23 cellular contexts compared by ENCODE assay signal in genomic region chr3:18843930-18844329, GRCh38.
DNase-seq lines count a peak whose midpoint lies in the region; ATAC-seq and TF ChIP-seq lines count a peak whose summit lies in the region.
"Had no signal": no experiment of that assay in that cellular context is flagged by ENCODE, and none has a peak within 500 bp of the region (broad histone marks: within the 10 kb centered on the region; RNA-seq: fewer than 3 reads in every experiment).

No MANE protein-coding gene starts in this region.

- CTCF ChIA-PET in activated CD4-positive, alpha-beta T cell treated with anti-CD3 and anti-CD28 coated beads for 36 hours (lab: Charles Lee), result interaction anchor here (1.1 to 2.3 kb wide), 5 partner anchors 12 to 144 kb away, joined by 4 to 10 read pairs (median 5); no protein-coding TSS in a partner anchor

- POLR2A ChIA-PET in activated CD4-positive, alpha-beta T cell treated with anti-CD3 and anti-CD28 coated beads for 36 hours (lab: Charles Lee), result no interaction called here

- no peak overlapping the region for H3K4me3 Mint-ChIP-seq in activated CD4-positive, alpha-beta T cell treated with anti-CD3 and anti-CD28 coated beads for 36 hours
- H3K4me3 Mint-ChIP-seq: HFFc6 had no signal

- H3K27me3 ChIP-seq in OCI-LY3 (ENCODE audit: low read depth, low read length) (no peaks in the 10 kb centered on the region), thymus (ENCODE audit: control insufficient read depth, insufficient read depth) (no peaks in the 10 kb centered on the region)

- H3K79me2 ChIP-seq in OCI-LY3 (ENCODE audit: low read length), result no peaks in the 10 kb centered on the region

- no peak overlapping the region for H3K9ac ChIP-seq in OCI-LY3 (ENCODE audit: low read length)

- peak overlapping the region; percentile 41 for H3K4me2 ChIP-seq in OCI-LY3 (ENCODE audit: low read length)
- H3K4me2 ChIP-seq: PC-9 had no signal

- H3K9me3 ChIP-seq in OCI-LY3 (ENCODE audit: insufficient read depth, low read length), result no peaks in the 10 kb centered on the region
- H3K9me3 ChIP-seq in thymus (ENCODE audit: control insufficient read depth), result no peaks in the 10 kb centered on the region
- H3K9me3 ChIP-seq: HAP-1 had no signal

- H3K4me1 ChIP-seq in OCI-LY3 (ENCODE audit: low read length), result peaks cover 11% of the 10 kb centered on the region
- peaks cover 36% of the 10 kb centered on the region for H3K4me1 ChIP-seq in thymus (ENCODE audit: control insufficient read depth, insufficient read depth, low read length)
- H3K4me1 ChIP-seq: HAP-1 had no signal

- H3K27ac Mint-ChIP-seq in activated CD4-positive, alpha-beta T cell treated with anti-CD3 and anti-CD28 coated beads for 36 hours, result peak overlapping the region; percentile 34
- H3K27ac Mint-ChIP-seq: HFFc6 had no signal

- H3K4me3 ChIP-seq in Jurkat, Clone E6-1 (ENCODE audit: low read length), result no peak overlapping the region
- no peak overlapping the region for H3K4me3 ChIP-seq in OCI-LY3 (ENCODE audit: low read length)
- H3K4me3 ChIP-seq in thymus (ENCODE audit: low read length), result no peak overlapping the region
- H3K4me3 ChIP-seq: HAP-1, PC-9 had no signal

- TF ChIP-seq CTCF in OCI-LY3 (IDR thresholded peaks at IDR 0.05; ENCODE audit: low read depth, low read length), result no peak

- H3K36me3 Mint-ChIP-seq in activated CD4-positive, alpha-beta T cell treated with anti-CD3 and anti-CD28 coated beads for 36 hours (ENCODE audit: low read depth), result no peaks in the 10 kb centered on the region

- H3K27me3 Mint-ChIP-seq in activated CD4-positive, alpha-beta T cell treated with anti-CD3 and anti-CD28 coated beads for 36 hours, result no peaks in the 10 kb centered on the region

- 13% methylated on average over 1 of the region's 1 CpG for WGBS in thymus

- H3K27ac ChIP-seq in OCI-LY3 (ENCODE audit: low read length) (no peak overlapping the region), thymus (ENCODE audit: low read depth) (peak overlapping the region; percentile 87)
- H3K27ac ChIP-seq: PC-9 had no signal

- intact Hi-C loops in activated CD4-positive, alpha-beta T cell treated with anti-CD3 and anti-CD28 coated beads for 36 hours (cut with DNase I, micrococcal nuclease), result no loop called here

- H3K9me3 Mint-ChIP-seq in activated CD4-positive, alpha-beta T cell treated with anti-CD3 and anti-CD28 coated beads for 36 hours (ENCODE audit: low read depth), result no peaks in the 10 kb centered on the region

- H2AFZ ChIP-seq in OCI-LY3 (ENCODE audit: low read depth, low read length), result no peak overlapping the region
- H2AFZ ChIP-seq: PC-9 had no signal

- no peak for DNase-seq in activated CD4-positive, alpha-beta T cell treated with anti-CD3 and anti-CD28 coated beads for 36 hours
- no peak for DNase-seq in activated CD4-positive, alpha-beta T cell treated with anti-CD3 and anti-CD28 coated beads for 4 hours
- DNase-seq in Jurkat, Clone E6-1 (ENCODE audit: low read depth, low spot score), result peak; percentile 36
- no peak for DNase-seq in SHP77 treated with DMSO at 0.1 percent for 48 hours (lab: John Stamatoyannopoulos, UW)
- DNase-seq: 8988T, ACHN, DMS153, GOT3, HFFc6, IMR-90, Karpas-422, NCI-H1105 treated with DMSO at 0.1 percent for 48 hours, NCI-H146, NCI-H1930, NCI-H2107, NCI-H524, NCI-H748 treated with DMSO at 0.1 percent for 48 hours, PC-9, Right ventricle myocardium superior had no signal

- H3K36me3 ChIP-seq in OCI-LY3 (replicated peaks; ENCODE audit: low read depth, low read length) (no peaks in the 10 kb centered on the region), thymus (ENCODE audit: control insufficient read depth, insufficient read depth) (no peaks in the 10 kb centered on the region)
- H3K36me3 ChIP-seq: HAP-1 had no signal

- peak; percentile 36 for ATAC-seq in activated CD4-positive, alpha-beta T cell treated with anti-CD3 and anti-CD28 coated beads for 36 hours
- ATAC-seq in HG03442 (IDR thresholded peaks at IDR 0.05; ENCODE audit: unreplicated experiment), result no peak

- no peaks in the 10 kb centered on the region for H4K20me1 ChIP-seq in OCI-LY3 (ENCODE audit: insufficient read depth, low read length)

- peaks cover 36% of the 10 kb centered on the region for H3K4me1 Mint-ChIP-seq in activated CD4-positive, alpha-beta T cell treated with anti-CD3 and anti-CD28 coated beads for 36 hours
